8 cellular contexts compared by ENCODE assay signal in genomic region chr2:50401772-50402653, GRCh38.
DNase-seq lines count a peak whose midpoint lies in the region; ATAC-seq, FAIRE-seq and TF ChIP-seq lines count a peak whose summit lies in the region.

No MANE protein-coding gene starts in this region.

- H3K27ac ChIP-seq in keratinocyte (ENCODE audit: control insufficient read depth, insufficient read depth, low read length) (no peak overlapping the region), testis (no peak overlapping the region)

- no peaks in the 10 kb centered on the region for H3K36me3 Mint-ChIP-seq in activated T-helper 1 cell treated with anti-CD3 and anti-CD28 coated beads, Interleukin-12 subunit alpha, Interleukin-12 subunit beta, Interleukin-2, Interleukin-4 antibody, amounts not matched to agents 30 ng/mL and 10 ng/mL and 1 ng/mL, durations not matched to agents 14 hours and 24 hours and 36 hours (ENCODE audit: low read depth)

- H3K36me3 ChIP-seq in keratinocyte (ENCODE audit: control insufficient read depth in 2 of 2, extremely low read depth in 1 of 2, insufficient read depth in 2 of 2, low read length in 2 of 2) (no peaks in the 10 kb centered on the region), testis (ENCODE audit: low read depth, missing control alignments) (no peaks in the 10 kb centered on the region)

- no peak overlapping the region for H3K9ac ChIP-seq in keratinocyte (ENCODE audit: control insufficient read depth, extremely low read depth, insufficient read depth, low read length)

- ATAC-seq in HG03469 (IDR thresholded peaks at IDR 0.05; ENCODE audit: unreplicated experiment): peak; percentile 76

- DNase-seq in D721Med (ENCODE audit: insufficient read length, low spot score): no peak
- peak; percentile 3 for DNase-seq in GM19239 (ENCODE audit: insufficient read length, low spot score)
- peak; percentile 30 for DNase-seq in NCI-H524 treated with DMSO at 0.1 percent for 48 hours (lab: John Stamatoyannopoulos, UW)
- peak; percentile 64 for DNase-seq in astrocyte of the cerebellum (ENCODE audit: low read depth)
- DNase-seq in keratinocyte (ENCODE audit: low read depth, low spot score): peak; percentile 9
- DNase-seq in testis: peak; percentile 73
- DNase-seq in activated T-helper 1 cell treated with anti-CD3 and anti-CD28 coated beads, Interleukin-12 subunit alpha, Interleukin-12 subunit beta, Interleukin-2, Interleukin-4 antibody, amounts not matched to agents 30 ng/mL and 10 ng/mL and 1 ng/mL, durations not matched to agents 14 hours and 24 hours and 36 hours (ENCODE audit: low spot score): no peak

- FAIRE-seq in D721Med (lab: Jason Lieb, UNC) (peak; percentile 97), GM19239 (lab: Jason Lieb, UNC) (peak; percentile 64), keratinocyte (lab: Jason Lieb, UNC) (peak; percentile 71)

- H3K4me3 ChIP-seq in astrocyte of the cerebellum (ENCODE audit: low read depth, low read length): no peak overlapping the region
- H3K4me3 ChIP-seq in keratinocyte (ENCODE audit: control insufficient read depth in 2 of 3, extremely low read depth in 1 of 3, insufficient read depth in 2 of 3, low read depth in 1 of 3, low read length in 3 of 3): no peak overlapping the region
- H3K4me3 ChIP-seq in testis: no peak overlapping the region

- no peaks in the 10 kb centered on the region for H3K4me1 Mint-ChIP-seq in activated T-helper 1 cell treated with anti-CD3 and anti-CD28 coated beads, Interleukin-12 subunit alpha, Interleukin-12 subunit beta, Interleukin-2, Interleukin-4 antibody, amounts not matched to agents 30 ng/mL and 10 ng/mL and 1 ng/mL, durations not matched to agents 14 hours and 24 hours and 36 hours (ENCODE audit: low read depth)

- no peaks in the 10 kb centered on the region for H3K9me3 Mint-ChIP-seq in activated T-helper 1 cell treated with anti-CD3 and anti-CD28 coated beads, Interleukin-12 subunit alpha, Interleukin-12 subunit beta, Interleukin-2, Interleukin-4 antibody, amounts not matched to agents 30 ng/mL and 10 ng/mL and 1 ng/mL, durations not matched to agents 14 hours and 24 hours and 36 hours

- no peaks in the 10 kb centered on the region for H3K79me2 ChIP-seq in keratinocyte (ENCODE audit: control insufficient read depth, insufficient read depth, low read length)

- no peak overlapping the region for H2AFZ ChIP-seq in keratinocyte (ENCODE audit: control insufficient read depth, low read length)

- no peak overlapping the region for H3K4me2 ChIP-seq in keratinocyte (ENCODE audit: control insufficient read depth, extremely low read depth, insufficient read depth, low read depth, low read length)

- H3K27me3 ChIP-seq in keratinocyte (ENCODE audit: control insufficient read depth, extremely low read depth, insufficient read depth, low read length) (no peaks in the 10 kb centered on the region), testis (no peaks in the 10 kb centered on the region)

- H3K4me3 Mint-ChIP-seq in activated T-helper 1 cell treated with anti-CD3 and anti-CD28 coated beads, Interleukin-12 subunit alpha, Interleukin-12 subunit beta, Interleukin-2, Interleukin-4 antibody, amounts not matched to agents 30 ng/mL and 10 ng/mL and 1 ng/mL, durations not matched to agents 14 hours and 24 hours and 36 hours: no peak overlapping the region

- intact Hi-C loops in testis (cut with DNase I; ENCODE audit: low total_unique reads): no loop called here
- intact Hi-C loops in activated T-helper 1 cell treated with anti-CD3 and anti-CD28 coated beads, Interleukin-12 subunit alpha, Interleukin-12 subunit beta, Interleukin-2, Interleukin-4 antibody, amounts not matched to agents 30 ng/mL and 10 ng/mL and 1 ng/mL, durations not matched to agents 14 hours and 24 hours and 36 hours (cut with micrococcal nuclease): loop anchor here (1.0 to 5.0 kb wide), 2 partner anchors 1456 to 1800 kb away; no protein-coding TSS in a partner anchor

- TF ChIP-seq CTCF in D721Med (IDR thresholded peaks at IDR 0.05; ENCODE audit: insufficient read depth, missing control alignments) (peak; percentile 97), astrocyte of the cerebellum (IDR thresholded peaks at IDR 0.05; ENCODE audit: low read depth, low read length, missing control alignments) (peak; percentile 97), keratinocyte (optimal IDR thresholded peaks at IDR 0.05 in 1 of 3, IDR thresholded peaks at IDR 0.05 in 1 of 3, conservative IDR thresholded peaks at IDR 0.05 in 1 of 3; ENCODE audit: extremely low read depth in 1 of 3, insufficient read depth in 2 of 3, low read length in 3 of 3) (peak; percentile 88 to 94 (median 91)), testis (IDR thresholded peaks at IDR 0.05) (peak; percentile 53 to 66 (median 53))

- H3K4me1 ChIP-seq in keratinocyte (ENCODE audit: control insufficient read depth, extremely low read depth, insufficient read depth, low read length) (no peaks in the 10 kb centered on the region), testis (no peaks in the 10 kb centered on the region)

- no peaks in the 10 kb centered on the region for H3K9me1 ChIP-seq in keratinocyte (ENCODE audit: control insufficient read depth, extremely low read depth, insufficient read depth, low read length)

- no peak for TF ChIP-seq POLR2A in testis (IDR thresholded peaks at IDR 0.05)

- dilution Hi-C loops in keratinocyte (cut with MboI; ENCODE audit: extremely low pct_ligation_motif_present, low sequenced_read_pairs): no loop called here

- 11 to 13% methylated on average over 7 of the region's 7 CpGs for WGBS in testis, 2 donors

- in situ Hi-C loops in astrocyte of the cerebellum (cut with HindIII; ENCODE audit: low sequenced_read_pairs): no loop called here

- H4K20me1 ChIP-seq in keratinocyte (ENCODE audit: control insufficient read depth, extremely low read depth, insufficient read depth, low read length): no peaks in the 10 kb centered on the region

- H3K27me3 Mint-ChIP-seq in activated T-helper 1 cell treated with anti-CD3 and anti-CD28 coated beads, Interleukin-12 subunit alpha, Interleukin-12 subunit beta, Interleukin-2, Interleukin-4 antibody, amounts not matched to agents 30 ng/mL and 10 ng/mL and 1 ng/mL, durations not matched to agents 14 hours and 24 hours and 36 hours (ENCODE audit: insufficient read depth): no peaks in the 10 kb centered on the region

- no peak overlapping the region for H3K27ac Mint-ChIP-seq in activated T-helper 1 cell treated with anti-CD3 and anti-CD28 coated beads, Interleukin-12 subunit alpha, Interleukin-12 subunit beta, Interleukin-2, Interleukin-4 antibody, amounts not matched to agents 30 ng/mL and 10 ng/mL and 1 ng/mL, durations not matched to agents 14 hours and 24 hours and 36 hours

- no peaks in the 10 kb centered on the region for H3K9me3 ChIP-seq in keratinocyte (ENCODE audit: control insufficient read depth, low read depth, low read length)
- H3K9me3 ChIP-seq in testis: no peaks in the 10 kb centered on the region

Comparison
In these comparisons a context has a peak if more than half of its experiments do, and no peak if none do; other contexts are left out.
1. DNase-seq: peak in GM19239 (single experiment), NCI-H524 treated with DMSO at 0.1 percent for 48 hours (single experiment), astrocyte of the cerebellum (single experiment), keratinocyte (single experiment) and testis (single experiment); none in D721Med (single experiment) and activated T-helper 1 cell treated with anti-CD3 and anti-CD28 coated beads, Interleukin-12 subunit alpha, Interleukin-12 subunit beta, Interleukin-2, Interleukin-4 antibody, amounts not matched to agents 30 ng/mL and 10 ng/mL and 1 ng/mL, durations not matched to agents 14 hours and 24 hours and 36 hours (single experiment).
2. Peak in every context shown above with its lines, with median percentiles within 50 percentile points of each other: CTCF ChIP-seq.